ENCODE assay signal across 15 cellular contexts in the genomic region with DNA sequence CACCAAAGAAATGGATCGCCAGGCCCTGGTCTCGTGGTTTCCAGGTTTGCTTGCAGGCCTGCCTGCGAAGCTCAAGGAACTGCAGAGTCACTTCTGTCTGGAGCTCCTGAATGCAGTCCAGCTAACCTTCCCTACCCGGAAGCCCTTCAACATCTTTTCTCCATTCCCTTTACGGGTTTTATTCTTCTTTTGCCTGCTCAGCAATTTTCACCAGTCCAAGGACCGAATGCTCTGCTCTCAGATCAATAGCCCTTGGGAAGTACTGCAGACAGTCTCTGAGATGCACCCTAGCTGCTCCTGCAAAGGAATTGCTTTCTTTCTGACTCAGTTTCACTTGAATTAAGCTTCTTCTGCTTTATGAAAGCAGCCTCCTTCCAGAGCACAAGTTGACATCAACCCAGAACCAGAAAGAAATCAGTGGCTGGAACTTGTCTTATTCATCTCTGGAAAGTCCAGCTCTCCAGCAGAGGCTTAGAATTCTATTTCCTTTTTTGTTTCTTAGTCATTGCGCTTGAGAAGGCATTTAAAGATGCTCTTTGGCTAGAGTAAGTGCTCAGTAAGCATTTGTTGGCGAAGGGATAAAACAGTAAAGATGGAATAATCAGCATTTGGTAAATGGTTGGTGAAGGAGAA. TPM values are rescaled to one million over a fixed set of nuclear protein-coding genes. Genes with fewer than 3 reads are reported as not detected.
DNase-seq lines count a peak whose midpoint lies in the region; ATAC-seq and TF ChIP-seq lines count a peak whose summit lies in the region.
"Had no signal": no experiment of that assay in that cellular context is flagged by ENCODE, and none has a peak within 500 bp of the region (broad histone marks: within the 10 kb centered on the region; RNA-seq: fewer than 3 reads in every experiment).

No MANE protein-coding gene starts in this region.

- H3K4me3 ChIP-seq in PC-3 (ENCODE audit: low read length) (no peak overlapping the region), WERI-Rb-1 (ENCODE audit: low read depth, low read length) (no peak overlapping the region)
- H3K4me3 ChIP-seq: PC-9, thyroid gland had no signal

- ATAC-seq in activated CD8-positive, alpha-beta memory T cell treated with anti-CD3 and anti-CD28 coated beads, Interleukin-2, amount 10 ng/mL, durations not matched to agents 7 days and 5 days: no peak
- ATAC-seq in PC-3 (no peak), GM21737 (IDR thresholded peaks at IDR 0.05; ENCODE audit: unreplicated experiment) (no peak), left ventricle myocardium superior (no peak)
- no peak for ATAC-seq in central memory CD8-positive, alpha-beta T cell (replicated peaks; ENCODE audit: extremely low read depth, poor library complexity, severe bottlenecking)
- ATAC-seq in stimulated activated effector memory CD8-positive, alpha-beta T cell treated with anti-CD3 and anti-CD28 coated beads, Interleukin-12 subunit alpha, Interleukin-12 subunit beta, amount 100 ng/mL, for 72 hours: no peak
- ATAC-seq: esophagus mucosa had no signal

- CTCF ChIA-PET in activated CD8-positive, alpha-beta memory T cell treated with anti-CD3 and anti-CD28 coated beads, Interleukin-2, amount 10 ng/mL, durations not matched to agents 7 days and 5 days (lab: Charles Lee): interaction anchor here (0.7 to 2.0 kb wide), 23 partner anchors 8 to 482 kb away, joined by 3 to 21 read pairs (median 4); no protein-coding TSS in a partner anchor
- CTCF ChIA-PET in PC-3 (lab: Charles Lee): interaction anchor here (0.6 to 1.5 kb wide), 5 partner anchors 92 to 182 kb away, joined by 3 to 13 read pairs (median 3); no protein-coding TSS in a partner anchor

- H4K20me1 ChIP-seq in PC-3 (ENCODE audit: low read length): no peaks in the 10 kb centered on the region

- H2AFZ ChIP-seq in PC-3 (ENCODE audit: low read length): 0 out of 2 replicates have a peak overlapping the region, but pooled peaks have one; percentile 29
- H2AFZ ChIP-seq: PC-9 had no signal

- H3K4me3 Mint-ChIP-seq in activated CD8-positive, alpha-beta memory T cell treated with anti-CD3 and anti-CD28 coated beads, Interleukin-2, amount 10 ng/mL, durations not matched to agents 7 days and 5 days: peak overlapping the region; percentile 50
- peak overlapping the region; percentile 48 for H3K4me3 Mint-ChIP-seq in central memory CD8-positive, alpha-beta T cell
- H3K4me3 Mint-ChIP-seq in stimulated activated effector memory CD8-positive, alpha-beta T cell treated with anti-CD3 and anti-CD28 coated beads, Interleukin-12 subunit alpha, Interleukin-12 subunit beta, amount 100 ng/mL, for 72 hours: peak overlapping the region; percentile 63

- no peak overlapping the region for H3K9ac ChIP-seq in PC-3 (ENCODE audit: low read length)

- H3K27ac ChIP-seq in PC-3 (ENCODE audit: low read length) (no peak overlapping the region), WERI-Rb-1 (no peak overlapping the region)
- H3K27ac ChIP-seq: PC-9, spleen, thyroid gland had no signal

- no peaks in the 10 kb centered on the region for H3K9me3 Mint-ChIP-seq in activated CD8-positive, alpha-beta memory T cell treated with anti-CD3 and anti-CD28 coated beads, Interleukin-2, amount 10 ng/mL, durations not matched to agents 7 days and 5 days (ENCODE audit: low read depth)
- no peaks in the 10 kb centered on the region for H3K9me3 Mint-ChIP-seq in central memory CD8-positive, alpha-beta T cell
- no peaks in the 10 kb centered on the region for H3K9me3 Mint-ChIP-seq in stimulated activated effector memory CD8-positive, alpha-beta T cell treated with anti-CD3 and anti-CD28 coated beads, Interleukin-12 subunit alpha, Interleukin-12 subunit beta, amount 100 ng/mL, for 72 hours

- H3K4me1 Mint-ChIP-seq in activated CD8-positive, alpha-beta memory T cell treated with anti-CD3 and anti-CD28 coated beads, Interleukin-2, amount 10 ng/mL, durations not matched to agents 7 days and 5 days: peaks cover 17% of the 10 kb centered on the region
- peaks cover 10% of the 10 kb centered on the region for H3K4me1 Mint-ChIP-seq in central memory CD8-positive, alpha-beta T cell
- H3K4me1 Mint-ChIP-seq in stimulated activated effector memory CD8-positive, alpha-beta T cell treated with anti-CD3 and anti-CD28 coated beads, Interleukin-12 subunit alpha, Interleukin-12 subunit beta, amount 100 ng/mL, for 72 hours: peaks cover 13% of the 10 kb centered on the region

- H3F3A ChIP-seq in PC-3 (ENCODE audit: low read length, unreplicated experiment): no peaks in the 10 kb centered on the region

- no peaks in the 10 kb centered on the region for H3K36me3 ChIP-seq in PC-3 (ENCODE audit: low read depth, low read length)
- H3K36me3 ChIP-seq in WERI-Rb-1: no peaks in the 10 kb centered on the region
- H3K36me3 ChIP-seq: spleen, thyroid gland had no signal

- POLR2A ChIA-PET in PC-3 (lab: Charles Lee; ENCODE audit: unreplicated experiment): no interaction called here

- H3K79me2 ChIP-seq in PC-3 (ENCODE audit: low read length): no peaks in the 10 kb centered on the region

- peaks cover 3% of the 10 kb centered on the region; the same call in 1 of the 2 replicates for H3K4me1 ChIP-seq in PC-3 (ENCODE audit: insufficient read depth, low read length)

- H3K27me3 ChIP-seq in PC-3 (ENCODE audit: low read length) (0 out of 2 replicates have a peak, but pooled peaks cover 6% of the 10 kb centered on the region), WERI-Rb-1 (ENCODE audit: insufficient read depth, low read depth, severe bottlenecking) (no peaks in the 10 kb centered on the region)
- H3K27me3 ChIP-seq: thyroid gland had no signal

- no peak overlapping the region; the same call in 1 of the 2 replicates for H3K4me2 ChIP-seq in PC-3 (ENCODE audit: low read length)

- no peaks in the 10 kb centered on the region for H3K36me3 Mint-ChIP-seq in activated CD8-positive, alpha-beta memory T cell treated with anti-CD3 and anti-CD28 coated beads, Interleukin-2, amount 10 ng/mL, durations not matched to agents 7 days and 5 days
- H3K36me3 Mint-ChIP-seq in central memory CD8-positive, alpha-beta T cell (ENCODE audit: insufficient read depth): no peaks in the 10 kb centered on the region
- H3K36me3 Mint-ChIP-seq in stimulated activated effector memory CD8-positive, alpha-beta T cell treated with anti-CD3 and anti-CD28 coated beads, Interleukin-12 subunit alpha, Interleukin-12 subunit beta, amount 100 ng/mL, for 72 hours: no peaks in the 10 kb centered on the region

- no peak overlapping the region for H3K27ac Mint-ChIP-seq in activated CD8-positive, alpha-beta memory T cell treated with anti-CD3 and anti-CD28 coated beads, Interleukin-2, amount 10 ng/mL, durations not matched to agents 7 days and 5 days
- H3K27ac Mint-ChIP-seq in central memory CD8-positive, alpha-beta T cell (ENCODE audit: low read depth): peak overlapping the region; percentile 16
- no peak overlapping the region for H3K27ac Mint-ChIP-seq in stimulated activated effector memory CD8-positive, alpha-beta T cell treated with anti-CD3 and anti-CD28 coated beads, Interleukin-12 subunit alpha, Interleukin-12 subunit beta, amount 100 ng/mL, for 72 hours

- no peaks in the 10 kb centered on the region for H3K9me2 ChIP-seq in PC-3 (replicated peaks; ENCODE audit: low read length)

- no TSS peak for BruUV-seq in PC-3 (replicated peaks; lab: Mats Ljungman, UMichigan)

- intact Hi-C loops in PC-3 (cut with micrococcal nuclease): loop anchor here (1.0 to 2.0 kb wide), 2 partner anchors 120 to 182 kb away; no protein-coding TSS in a partner anchor
- intact Hi-C loops in left ventricle myocardium superior (cut with micrococcal nuclease): loop anchor here (5.0 kb wide), 1 partner anchor 120 kb away; a partner anchor contains a TSS

- H3K9me3 ChIP-seq in PC-3 (ENCODE audit: low read length): no peaks in the 10 kb centered on the region
- H3K9me3 ChIP-seq in WERI-Rb-1 (ENCODE audit: severe bottlenecking): no peaks in the 10 kb centered on the region
- H3K9me3 ChIP-seq: spleen, thyroid gland had no signal

- H3K27me3 Mint-ChIP-seq in activated CD8-positive, alpha-beta memory T cell treated with anti-CD3 and anti-CD28 coated beads, Interleukin-2, amount 10 ng/mL, durations not matched to agents 7 days and 5 days: peaks cover 25% of the 10 kb centered on the region
- H3K27me3 Mint-ChIP-seq in central memory CD8-positive, alpha-beta T cell: peaks cover 41% of the 10 kb centered on the region

- DNase-seq in activated CD8-positive, alpha-beta memory T cell treated with anti-CD3 and anti-CD28 coated beads, Interleukin-2, amount 10 ng/mL, durations not matched to agents 7 days and 5 days: no peak
- no peak for DNase-seq in activated CD8-positive, alpha-beta memory T cell treated with anti-CD3 and anti-CD28 coated beads, Interleukin-2, amount 50 U/mL, for 4 hours
- DNase-seq in PC-3 (no peak), WERI-Rb-1 (no peak), left ventricle myocardium superior (no peak)
- no peak for DNase-seq in central memory CD8-positive, alpha-beta T cell (ENCODE audit: low spot score in 2 of 2)
- DNase-seq in stimulated activated effector memory CD8-positive, alpha-beta T cell treated with anti-CD3 and anti-CD28 coated beads, Interleukin-12 subunit alpha, Interleukin-12 subunit beta, amount 100 ng/mL, for 72 hours (ENCODE audit: low spot score in 2 of 2): no peak
- DNase-seq: cortex of kidney, spleen had no signal

- TF ChIP-seq CTCF in PC-3 (conservative IDR thresholded peaks at IDR 0.05; ENCODE audit: low read depth, low read length): no peak
- no peak for TF ChIP-seq CTCF in WERI-Rb-1 (IDR thresholded peaks at IDR 0.05; ENCODE audit: low read depth, low read length)

RNA-seq across cellular contexts. Expression of a gene that starts 18.7 kb away (rescaled TPM):
- total RNA-seq in activated CD8-positive, alpha-beta memory T cell treated with anti-CD3 and anti-CD28 coated beads, Interleukin-2, amount 10 ng/mL, durations not matched to agents 7 days and 5 days: 100 to 1,000 TPM; 198 to 252 TPM
- 116 and 118 TPM in 2 replicates for total RNA-seq in PC-3 (2014; rRNA removed)
- total RNA-seq in left ventricle myocardium superior: 108 TPM

RNA-seq across cellular contexts. Expression of a gene that starts 43.0 kb away (rescaled TPM):
- 100 to 1,000 TPM; 113 to 126 TPM for total RNA-seq in activated CD8-positive, alpha-beta memory T cell treated with anti-CD3 and anti-CD28 coated beads, Interleukin-2, amount 10 ng/mL, durations not matched to agents 7 days and 5 days
- 32.0 and 40.7 TPM in 2 replicates for total RNA-seq in PC-3 (2014; rRNA removed)
- 2.7 TPM for total RNA-seq in left ventricle myocardium superior

RNA-seq across cellular contexts. Expression of a gene that starts 56.5 kb away (rescaled TPM):
- not detected for total RNA-seq in activated CD8-positive, alpha-beta memory T cell treated with anti-CD3 and anti-CD28 coated beads, Interleukin-2, amount 10 ng/mL, durations not matched to agents 7 days and 5 days
- 0.04 and 0.17 TPM in 2 replicates for total RNA-seq in PC-3 (2014; rRNA removed)
- total RNA-seq in left ventricle myocardium superior: 0.12 TPM
- total RNA-seq: HT1080, lung microvascular endothelial cell, spleen had no signal
